In genomic region chr22:36010913-36011312, GRCh38 we compare ENCODE assay signal across 11 cellular contexts. TPM values are rescaled to one million over a fixed set of nuclear protein-coding genes. Genes with fewer than 3 reads are reported as not detected.
DNase-seq lines count a peak whose midpoint lies in the region; ATAC-seq, FAIRE-seq and TF ChIP-seq lines count a peak whose summit lies in the region.
"Had no signal": no experiment of that assay in that cellular context is flagged by ENCODE, and none has a peak within 500 bp of the region (broad histone marks: within the 10 kb centered on the region; RNA-seq: fewer than 3 reads in every experiment).

No MANE protein-coding gene starts in this region.

- peaks cover 4 to 14% of the 10 kb centered on the region in 2 experiments for H4K20me1 ChIP-seq in H1 (replicated peaks in 1 of 2; ENCODE audit: control insufficient read depth in 1 of 2, insufficient read depth in 2 of 2, low read length in 2 of 2)

- TF ChIP-seq RAD21 in H1 (IDR thresholded peaks at IDR 0.05 in 1 of 2, conservative IDR thresholded peaks at IDR 0.05 in 1 of 2; ENCODE audit: low read depth in 2 of 2, low read length in 2 of 2), result no peak

- TF ChIP-seq EP300 in H1 (IDR thresholded peaks at IDR 0.05; ENCODE audit: borderline replicate concordance in 1 of 2, low read depth in 2 of 2, low read length in 2 of 2), result no peak

- TF ChIP-seq CTCF in AG04450 (IDR thresholded peaks at IDR 0.05; ENCODE audit: low read depth, low read length), result no peak
- no peak for TF ChIP-seq CTCF in H1 (IDR thresholded peaks at IDR 0.05; ENCODE audit: control extremely low read depth in 1 of 3, insufficient read depth in 1 of 3, low read depth in 1 of 3, low read length in 3 of 3)
- TF ChIP-seq CTCF in mesothelial cell of epicardium (IDR thresholded peaks at IDR 0.05; ENCODE audit: unreplicated experiment), result no peak

- H3K4me3 ChIP-seq in AG04450 (ENCODE audit: low read depth, low read length) (no peak overlapping the region), H1 (ENCODE audit: extremely low read depth in 1 of 4, insufficient read depth in 2 of 4, low read depth in 3 of 4, low read length in 4 of 4) (no peak overlapping the region)

- no peaks in the 10 kb centered on the region for H3K27me3 Mint-ChIP-seq in mesothelial cell of epicardium (ENCODE audit: low read depth)
- peaks cover 61% of the 10 kb centered on the region for H3K27me3 Mint-ChIP-seq in stimulated activated memory B cell treated with anti-CD40 and anti-IgM and Interleukin-4, amounts not matched to agents 10 μg/mL and 1 μg/mL and 100 μg/mL, for 72 hours

- no peak overlapping the region for H3K56ac ChIP-seq in H1 (replicated peaks; ENCODE audit: insufficient read length, low read depth, low read length)

- H3K9ac ChIP-seq in H1 (replicated peaks in 1 of 4; ENCODE audit: extremely low read depth in 1 of 4, low read depth in 3 of 4, low read length in 3 of 4), result no peak overlapping the region

- no peaks in the 10 kb centered on the region for H3K9me3 Mint-ChIP-seq in mesothelial cell of epicardium
- H3K9me3 Mint-ChIP-seq in stimulated activated memory B cell treated with anti-CD40 and anti-IgM and Interleukin-4, amounts not matched to agents 10 μg/mL and 1 μg/mL and 100 μg/mL, for 72 hours, result no peaks in the 10 kb centered on the region

- H3K27me3 ChIP-seq in AG04450 (ENCODE audit: control insufficient read depth, insufficient read depth, low read length) (no peaks in the 10 kb centered on the region), H1 (replicated peaks in 1 of 4; ENCODE audit: control insufficient read depth in 3 of 4, extremely low read depth in 1 of 4, insufficient read depth in 3 of 4, low read length in 3 of 4) (no peaks in the 10 kb centered on the region)

- peaks cover 3 to 17% (median 10%) of the 10 kb centered on the region in 4 experiments; a peak in 6 of 7 replicates for H3K4me1 ChIP-seq in H1 (replicated peaks in 1 of 4; ENCODE audit: control insufficient read depth in 3 of 4, insufficient read depth in 4 of 4, low read length in 3 of 4)

- peak overlapping the region; percentile 55 to 57; a peak in 2 of 4 replicates for H3K4me2 ChIP-seq in H1 (ENCODE audit: insufficient read depth in 1 of 2, low read depth in 2 of 2, low read length in 2 of 2)

- H3K36me3 Mint-ChIP-seq in mesothelial cell of epicardium, result no peaks in the 10 kb centered on the region
- H3K36me3 Mint-ChIP-seq in stimulated activated memory B cell treated with anti-CD40 and anti-IgM and Interleukin-4, amounts not matched to agents 10 μg/mL and 1 μg/mL and 100 μg/mL, for 72 hours, result no peaks in the 10 kb centered on the region

- CTCF ChIA-PET in AG04450 (lab: Charles Lee) (interaction anchor here (2.5 kb wide), 1 partner anchor 55 kb away, joined by 13 read pairs; no protein-coding TSS in a partner anchor), H1 (lab: Charles Lee; ENCODE audit: partially characterized antibody) (no interaction called here)

- H3K14ac ChIP-seq in H1 (ENCODE audit: insufficient read length), result peak overlapping the region; percentile 34

- DNase-seq in AG04450 (ENCODE audit: low read depth, low spot score) (peak; percentile 55), M059J (ENCODE audit: low read depth) (peak; percentile 61), H1 (ENCODE audit: low read depth in 1 of 2, low spot score in 2 of 2) (no peak), mesothelial cell of epicardium (ENCODE audit: low spot score in 2 of 2, unreplicated experiment in 2 of 2) (no peak), Ammon's horn (ENCODE audit: low spot score) (no peak)
- no peak for DNase-seq in stimulated activated CD4-positive, alpha-beta T cell treated with anti-CD3 and anti-CD28 coated beads, Interleukin-4, amount 100 ng/mL, for 1 hour
- DNase-seq: central memory CD4-positive, alpha-beta T cell; T-helper 2 cell had no signal

- no peak overlapping the region for H3K23ac ChIP-seq in H1 (ENCODE audit: insufficient read length)

- TF ChIP-seq POLR2A in H1 (IDR thresholded peaks at IDR 0.05; ENCODE audit: control extremely low read depth in 1 of 2, low read depth in 2 of 2, low read length in 2 of 2), result no peak

- H3K36me3 ChIP-seq in H1 (ENCODE audit: control insufficient read depth in 2 of 4, insufficient read depth in 4 of 4, low read length in 3 of 4), result no peaks in the 10 kb centered on the region

- no peak overlapping the region for H2BK15ac ChIP-seq in H1 (ENCODE audit: low read length)

- no peak overlapping the region for H2BK20ac ChIP-seq in H1 (ENCODE audit: low read length)

- H4K91ac ChIP-seq in H1 (replicated peaks; ENCODE audit: insufficient read length, low read length), result no peak overlapping the region

- H4K5ac ChIP-seq in H1 (ENCODE audit: insufficient read length, low read depth, low read length), result no peak overlapping the region

- peak overlapping the region; percentile 49 for H3K27ac ChIP-seq in AG04450 (ENCODE audit: low read depth, low read length)
- peak overlapping the region; percentile 29; the same call in 1 of the 2 replicates for H3K27ac ChIP-seq in H1 (ENCODE audit: low read depth, low read length)
- H3K27ac ChIP-seq: C4-2B had no signal

- peaks cover 5% of the 10 kb centered on the region for H3K79me1 ChIP-seq in H1 (ENCODE audit: low read depth, low read length)

- H2AFZ ChIP-seq in H1 (ENCODE audit: low read length), result no peak overlapping the region

- H2AK5ac ChIP-seq in H1 (ENCODE audit: low read depth, low read length), result no peak overlapping the region

- WGBS in H1 (ENCODE audit: extremely low coverage in 1 of 2, insufficient coverage in 1 of 2, insufficient read length in 1 of 2, insufficient replicate concordance in 2 of 2, low coverage in 1 of 2, low lambda C conversion rate in 2 of 2, missing lambda C conversion rate in 1 of 2), 2 experiments, result 83% methylated on average over 3 of the region's 3 CpGs; no CpG with 5 or more reads in 1 of the 2 experiments

- no peak overlapping the region for H3K18ac ChIP-seq in H1 (ENCODE audit: extremely low read depth, low read length)

- no peak for FAIRE-seq in H1 (lab: Jason Lieb, UNC)

- H3K23me2 ChIP-seq in H1 (ENCODE audit: low read depth, low read length), result no peaks in the 10 kb centered on the region; the same call in 1 of the 2 replicates

- POLR2A ChIA-PET in AG04450 (lab: Yijun Ruan, JAX), result interaction anchor here (0.7 to 1.6 kb wide), 3 partner anchors 10 to 39 kb away, joined by 3 to 13 read pairs (median 3); no protein-coding TSS in a partner anchor
- POLR2A ChIA-PET in H1 (lab: Charles Lee; ENCODE audit: partially characterized antibody), result interaction anchor here (0.8 kb wide), 1 partner anchor 11 kb away, joined by 3 read pairs; no protein-coding TSS in a partner anchor

- no peak for ATAC-seq in HG03354 (IDR thresholded peaks at IDR 0.05; ENCODE audit: poor library complexity, severe bottlenecking, unreplicated experiment)
- no peak for ATAC-seq in stimulated activated memory B cell treated with anti-CD40 and anti-IgM and Interleukin-4, amounts not matched to agents 10 μg/mL and 1 μg/mL and 100 μg/mL, for 72 hours

- no peak overlapping the region for H2BK12ac ChIP-seq in H1 (ENCODE audit: low read depth, low read length)

- H3K9me3 ChIP-seq in AG04450 (ENCODE audit: control insufficient read depth, insufficient read depth, low read length), result peaks cover 3% of the 10 kb centered on the region; the same call in 1 of the 2 replicates
- H3K9me3 ChIP-seq in H1 (ENCODE audit: insufficient read depth in 2 of 2, low read depth in 1 of 2, low read length in 1 of 2), result no peaks in the 10 kb centered on the region

- H3K79me2 ChIP-seq in H1 (ENCODE audit: control insufficient read depth in 1 of 2, insufficient read depth in 2 of 2, low read length in 2 of 2), result peaks cover 0 to 91% of the 10 kb centered on the region in 2 experiments; a peak in 3 of 4 replicates

- H3K4me3 Mint-ChIP-seq in mesothelial cell of epicardium, result no peak overlapping the region
- H3K4me3 Mint-ChIP-seq in stimulated activated memory B cell treated with anti-CD40 and anti-IgM and Interleukin-4, amounts not matched to agents 10 μg/mL and 1 μg/mL and 100 μg/mL, for 72 hours, result no peak overlapping the region

- H3K27ac Mint-ChIP-seq in mesothelial cell of epicardium, result peak overlapping the region; percentile 14
- no peak overlapping the region for H3K27ac Mint-ChIP-seq in stimulated activated memory B cell treated with anti-CD40 and anti-IgM and Interleukin-4, amounts not matched to agents 10 μg/mL and 1 μg/mL and 100 μg/mL, for 72 hours

- H2BK5ac ChIP-seq in H1 (ENCODE audit: low read depth, low read length), result no peak overlapping the region

- no peak overlapping the region for H3K4ac ChIP-seq in H1 (replicated peaks; ENCODE audit: insufficient read length, low read depth, low read length)

- H2BK120ac ChIP-seq in H1 (replicated peaks; ENCODE audit: low read depth, low read length), result no peak overlapping the region

- peaks cover 53% of the 10 kb centered on the region for H3K4me1 Mint-ChIP-seq in mesothelial cell of epicardium
- no peaks in the 10 kb centered on the region for H3K4me1 Mint-ChIP-seq in stimulated activated memory B cell treated with anti-CD40 and anti-IgM and Interleukin-4, amounts not matched to agents 10 μg/mL and 1 μg/mL and 100 μg/mL, for 72 hours

- no peak overlapping the region for H4K8ac ChIP-seq in H1 (ENCODE audit: extremely low read depth, insufficient read depth, low read length)

TF ChIP-seq in H1, 55 proteins besides CTCF, POLR2A, EP300 and RAD21 (continues in another document):
- TF ChIP-seq SIN3A (conservative IDR thresholded peaks at IDR 0.05 in 1 of 2, IDR thresholded peaks at IDR 0.05 in 1 of 2; ENCODE audit: low read depth in 1 of 2, low read length in 2 of 2) (no peak), SRF (IDR thresholded peaks at IDR 0.05; ENCODE audit: low read depth, low read length) (no peak), ZNF274 (IDR thresholded peaks at IDR 0.05; ENCODE audit: borderline replicate concordance, extremely low read depth, low read length) (no peak), KDM5A (IDR thresholded peaks at IDR 0.05; ENCODE audit: low read length) (no peak), TEAD4 (IDR thresholded peaks at IDR 0.05; ENCODE audit: low read depth, low read length) (no peak), SIRT6 (IDR thresholded peaks at IDR 0.05; ENCODE audit: low read length) (no peak)

RNA-seq across cellular contexts. Expression of gene RBFOX2, which starts 17.7 kb away (rescaled TPM):
- polyA plus RNA-seq in AG04450 (2011; rRNA removed) (253 and 288 TPM in 2 replicates), H1 (2011; rRNA removed) (122 and 138 TPM in 2 replicates)
- 393 and 415 TPM in 2 replicates for polyA minus RNA-seq in AG04450 (2011; rRNA and poly(A)+ RNA removed)
- 59.6 and 78.5 TPM in 2 replicates for total RNA-seq in M059J (2014; rRNA removed; shearing (Covaris generic))
- total RNA-seq in H1 (2021; fragmentation: NEBNext Ultra II Directional; extraction: Animal tissue kit (Norgen Biotek cat#: 25700)), result 108 and 121 TPM in 2 replicates
- polyA plus RNA-seq in H1 (2011; cell fraction: cytosol; rRNA removed), result 125 TPM
- 169 TPM for polyA plus RNA-seq in H1 (2011; cell fraction: nucleus; rRNA removed)
- 66.5 to 88.5 TPM (median 83.3 TPM) in 4 replicates for polyA plus RNA-seq in H1 (2012, experiment 1 of 2)
- 21.5 TPM for polyA plus RNA-seq in H1 (2012, experiment 2 of 2)
- 74.2 TPM for polyA plus RNA-seq in H1 (2013, experiment 1 of 2)
- 74.1 TPM for polyA plus RNA-seq in H1 (2013, experiment 2 of 2)
- 181 and 254 TPM in 2 replicates for polyA minus RNA-seq in H1 (2011; rRNA and poly(A)+ RNA removed)
- 83.7 TPM for polyA minus RNA-seq in H1 (2011; cell fraction: cytosol; rRNA and poly(A)+ RNA removed)
- polyA minus RNA-seq in H1 (2011; cell fraction: nucleus; rRNA and poly(A)+ RNA removed), result 129 TPM
- total RNA-seq in mesothelial cell of epicardium, result 209 to 212 TPM (median 210 TPM) in 3 replicates

Comparison
In these comparisons a context has a peak if more than half of its experiments do, and no peak if none do; other contexts are left out.
1. DNase-seq: peak in AG04450 (single experiment) and M059J (single experiment); none in H1 (0 of 2), mesothelial cell of epicardium (0 of 2), Ammon's horn (single experiment) and stimulated activated CD4-positive, alpha-beta T cell treated with anti-CD3 and anti-CD28 coated beads, Interleukin-4, amount 100 ng/mL, for 1 hour (single experiment).